ENCODE assay signal across 18 cellular contexts in the genomic region with DNA sequence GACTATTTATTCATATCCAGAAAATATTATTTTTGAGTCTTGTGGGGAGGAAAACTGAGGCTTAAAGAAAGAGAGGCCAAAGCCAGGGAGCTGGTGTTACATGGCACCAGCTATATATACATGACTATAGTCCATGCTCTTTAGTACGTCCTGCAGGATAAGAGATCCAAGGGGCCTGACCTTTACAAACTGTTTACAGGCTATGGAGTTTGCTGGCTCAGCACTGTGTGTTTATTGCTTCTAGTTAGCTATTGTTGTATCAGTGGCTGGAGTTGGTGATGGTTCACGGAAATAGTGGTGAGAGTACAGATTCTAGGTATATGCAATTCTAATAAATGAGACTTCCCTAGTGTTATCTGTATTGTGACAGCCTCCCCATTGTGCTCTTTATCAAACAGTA. TPM values are rescaled to one million over a fixed set of nuclear protein-coding genes. Genes with fewer than 3 reads are reported as not detected.
DNase-seq lines count a peak whose midpoint lies in the region; ATAC-seq and TF ChIP-seq lines count a peak whose summit lies in the region.
"Had no signal": no experiment of that assay in that cellular context is flagged by ENCODE, and none has a peak within 500 bp of the region (broad histone marks: within the 10 kb centered on the region; RNA-seq: fewer than 3 reads in every experiment).

No MANE protein-coding gene starts in this region.

- DNase-seq in left lobe of liver (ENCODE audit: low spot score) (no peak), midbrain (lab: John Stamatoyannopoulos, UW) (no peak), WERI-Rb-1 (no peak)
- DNase-seq in activated CD4-positive, alpha-beta T cell treated with anti-CD3 and anti-CD28 coated beads for 1 hour, result no peak
- DNase-seq: DMS53, GF-D8, NCI-H1105 treated with DMSO at 0.1 percent for 48 hours, NCI-H1694, NCI-H2081 treated with DMSO at 0.1 percent for 48 hours, NCI-H2171 treated with DMSO at 0.1 percent for 48 hours, NCI-H446, NCI-H526, Right ventricle myocardium superior had no signal

- peaks cover 11% of the 10 kb centered on the region for H3K27me3 ChIP-seq in WERI-Rb-1 (ENCODE audit: insufficient read depth, low read depth, severe bottlenecking)

- no peak for TF ChIP-seq CTCF in C4-2B (conservative IDR thresholded peaks at IDR 0.05)
- no peak for TF ChIP-seq CTCF in WERI-Rb-1 (IDR thresholded peaks at IDR 0.05; ENCODE audit: low read depth, low read length)

- H3K4me3 ChIP-seq in WERI-Rb-1 (ENCODE audit: low read depth, low read length), result no peak overlapping the region

- peaks cover 2% of the 10 kb centered on the region for H3K9me3 ChIP-seq in WERI-Rb-1 (ENCODE audit: severe bottlenecking)

- H3K36me3 ChIP-seq in WERI-Rb-1, result no peaks in the 10 kb centered on the region

- peak; percentile 57 for ATAC-seq in left lobe of liver
- ATAC-seq: HCT116 had no signal

- H3K27ac ChIP-seq in C4-2B (peak overlapping the region; percentile 15; the same call in 1 of the 2 replicates), cingulate gyrus (ENCODE audit: low read depth, low read length) (peak overlapping the region; percentile 25), temporal lobe (ENCODE audit: low read depth, low read length) (peak overlapping the region; percentile 85), WERI-Rb-1 (no peak overlapping the region)
- H3K27ac ChIP-seq: KMS-11 had no signal

RNA-seq across cellular contexts. Expression of a gene that starts 46.4 kb away (rescaled TPM):
- 19.1 TPM for total RNA-seq in left lobe of liver
- total RNA-seq in temporal lobe, result 14.8 TPM
